In the genomic region with DNA sequence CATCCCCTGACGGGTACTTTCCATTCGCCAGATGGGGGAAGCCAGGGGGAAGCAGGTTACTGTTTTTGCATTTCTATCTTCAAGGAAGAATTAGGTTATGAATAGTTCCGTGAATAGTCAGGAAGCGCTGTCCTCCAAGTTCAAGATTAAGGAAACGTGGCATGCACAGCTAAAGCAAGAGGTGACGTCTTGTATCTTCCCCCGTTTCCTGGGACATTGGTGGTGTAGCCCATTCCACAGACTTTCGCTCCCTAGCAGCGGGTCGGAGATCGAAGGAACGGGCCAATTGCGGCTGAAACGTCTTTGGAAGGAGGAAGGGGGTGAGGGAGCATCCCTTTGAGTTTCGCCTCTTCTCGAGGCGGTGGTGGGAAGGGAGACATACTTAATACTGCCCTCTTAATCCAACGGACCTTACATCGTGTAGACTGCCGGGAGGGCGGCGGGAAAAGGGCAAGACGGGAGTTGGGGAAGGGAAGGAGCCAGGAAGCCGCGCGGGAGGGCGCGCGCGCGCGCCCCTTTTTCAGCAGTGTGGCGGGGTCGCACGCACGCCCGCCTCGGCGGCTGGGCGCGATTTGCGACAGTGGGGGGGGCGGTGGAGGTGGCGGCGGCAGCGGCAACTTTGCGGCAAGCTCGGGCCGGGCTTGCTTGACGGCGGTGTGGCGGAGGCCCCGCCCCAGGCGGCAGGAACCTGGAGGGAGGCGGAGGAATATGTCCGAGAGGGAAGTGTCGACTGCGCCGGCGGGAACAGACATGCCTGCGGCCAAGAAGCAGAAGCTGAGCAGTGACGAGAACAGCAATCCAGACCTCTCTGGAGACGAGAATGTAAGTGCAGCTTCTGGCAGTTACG, we compare ENCODE assay signal across 1 cellular context.
A peak's percentile ranks its signal among the peaks of the same experiment; 100 is the strongest.
TF ChIP-seq lines count a peak whose summit lies in the region.

A gene with protein sequence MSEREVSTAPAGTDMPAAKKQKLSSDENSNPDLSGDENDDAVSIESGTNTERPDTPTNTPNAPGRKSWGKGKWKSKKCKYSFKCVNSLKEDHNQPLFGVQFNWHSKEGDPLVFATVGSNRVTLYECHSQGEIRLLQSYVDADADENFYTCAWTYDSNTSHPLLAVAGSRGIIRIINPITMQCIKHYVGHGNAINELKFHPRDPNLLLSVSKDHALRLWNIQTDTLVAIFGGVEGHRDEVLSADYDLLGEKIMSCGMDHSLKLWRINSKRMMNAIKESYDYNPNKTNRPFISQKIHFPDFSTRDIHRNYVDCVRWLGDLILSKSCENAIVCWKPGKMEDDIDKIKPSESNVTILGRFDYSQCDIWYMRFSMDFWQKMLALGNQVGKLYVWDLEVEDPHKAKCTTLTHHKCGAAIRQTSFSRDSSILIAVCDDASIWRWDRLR (plus strand): TSS at position 232 of the 847 bp plus-strand sequence. CDS start 477 bp downstream, at position 709.

TF ChIP-seq in K562, 482 proteins besides CTCF, POLR2A, EP300 and RAD21 (continued from another document and continues in another):
- TF ChIP-seq, protein P1, sequence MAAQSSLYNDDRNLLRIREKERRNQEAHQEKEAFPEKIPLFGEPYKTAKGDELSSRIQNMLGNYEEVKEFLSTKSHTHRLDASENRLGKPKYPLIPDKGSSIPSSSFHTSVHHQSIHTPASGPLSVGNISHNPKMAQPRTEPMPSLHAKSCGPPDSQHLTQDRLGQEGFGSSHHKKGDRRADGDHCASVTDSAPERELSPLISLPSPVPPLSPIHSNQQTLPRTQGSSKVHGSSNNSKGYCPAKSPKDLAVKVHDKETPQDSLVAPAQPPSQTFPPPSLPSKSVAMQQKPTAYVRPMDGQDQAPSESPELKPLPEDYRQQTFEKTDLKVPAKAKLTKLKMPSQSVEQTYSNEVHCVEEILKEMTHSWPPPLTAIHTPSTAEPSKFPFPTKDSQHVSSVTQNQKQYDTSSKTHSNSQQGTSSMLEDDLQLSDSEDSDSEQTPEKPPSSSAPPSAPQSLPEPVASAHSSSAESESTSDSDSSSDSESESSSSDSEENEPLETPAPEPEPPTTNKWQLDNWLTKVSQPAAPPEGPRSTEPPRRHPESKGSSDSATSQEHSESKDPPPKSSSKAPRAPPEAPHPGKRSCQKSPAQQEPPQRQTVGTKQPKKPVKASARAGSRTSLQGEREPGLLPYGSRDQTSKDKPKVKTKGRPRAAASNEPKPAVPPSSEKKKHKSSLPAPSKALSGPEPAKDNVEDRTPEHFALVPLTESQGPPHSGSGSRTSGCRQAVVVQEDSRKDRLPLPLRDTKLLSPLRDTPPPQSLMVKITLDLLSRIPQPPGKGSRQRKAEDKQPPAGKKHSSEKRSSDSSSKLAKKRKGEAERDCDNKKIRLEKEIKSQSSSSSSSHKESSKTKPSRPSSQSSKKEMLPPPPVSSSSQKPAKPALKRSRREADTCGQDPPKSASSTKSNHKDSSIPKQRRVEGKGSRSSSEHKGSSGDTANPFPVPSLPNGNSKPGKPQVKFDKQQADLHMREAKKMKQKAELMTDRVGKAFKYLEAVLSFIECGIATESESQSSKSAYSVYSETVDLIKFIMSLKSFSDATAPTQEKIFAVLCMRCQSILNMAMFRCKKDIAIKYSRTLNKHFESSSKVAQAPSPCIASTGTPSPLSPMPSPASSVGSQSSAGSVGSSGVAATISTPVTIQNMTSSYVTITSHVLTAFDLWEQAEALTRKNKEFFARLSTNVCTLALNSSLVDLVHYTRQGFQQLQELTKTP (IDR thresholded peaks at IDR 0.05; ENCODE audit: low read depth in 1 of 2, partially characterized antibody in 2 of 2): peak; percentile 44 to 46
- peak; percentile 4; the same call in 1 of the 2 replicates for TF ChIP-seq STAT5A (IDR thresholded peaks at IDR 0.05; ENCODE audit: borderline replicate concordance, low read length)
- no peak for TF ChIP-seq ZNF445 (CRISPR knock-in tag; IDR thresholded peaks at IDR 0.05; ENCODE audit: low read depth)
- TF ChIP-seq THAP12 (CRISPR knock-in tag; IDR thresholded peaks at IDR 0.05): peak; percentile 35; the same call in 1 of the 2 replicates
- no peak; the same call in 1 of the 2 replicates for TF ChIP-seq ZNF395 (CRISPR knock-in tag; IDR thresholded peaks at IDR 0.05)
- TF ChIP-seq SREBF1 (IDR thresholded peaks at IDR 0.05; ENCODE audit: borderline replicate concordance, low read depth, low read length): peak; percentile 92
- no peak for TF ChIP-seq KHSRP (IDR thresholded peaks at IDR 0.05)
- peak; percentile 64 for TF ChIP-seq GMEB1 (CRISPR knock-in tag; IDR thresholded peaks at IDR 0.05)
- TF ChIP-seq TAF7 (tag; IDR thresholded peaks at IDR 0.05): peak; percentile 97
- TF ChIP-seq, protein P2, sequence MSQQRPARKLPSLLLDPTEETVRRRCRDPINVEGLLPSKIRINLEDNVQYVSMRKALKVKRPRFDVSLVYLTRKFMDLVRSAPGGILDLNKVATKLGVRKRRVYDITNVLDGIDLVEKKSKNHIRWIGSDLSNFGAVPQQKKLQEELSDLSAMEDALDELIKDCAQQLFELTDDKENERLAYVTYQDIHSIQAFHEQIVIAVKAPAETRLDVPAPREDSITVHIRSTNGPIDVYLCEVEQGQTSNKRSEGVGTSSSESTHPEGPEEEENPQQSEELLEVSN (IDR thresholded peaks at IDR 0.05; ENCODE audit: borderline replicate concordance in 1 of 2, extremely low read depth in 1 of 2, insufficient read depth in 1 of 2, insufficient read length in 1 of 2, low read depth in 1 of 2, low read length in 1 of 2, poor library complexity in 1 of 2, severe bottlenecking in 1 of 2): peak in 1 of 2 experiments; percentile 74
- TF ChIP-seq RBFOX2 (IDR thresholded peaks at IDR 0.05; ENCODE audit: low read depth, low read length): peak; percentile 98
- TF ChIP-seq, protein P3, sequence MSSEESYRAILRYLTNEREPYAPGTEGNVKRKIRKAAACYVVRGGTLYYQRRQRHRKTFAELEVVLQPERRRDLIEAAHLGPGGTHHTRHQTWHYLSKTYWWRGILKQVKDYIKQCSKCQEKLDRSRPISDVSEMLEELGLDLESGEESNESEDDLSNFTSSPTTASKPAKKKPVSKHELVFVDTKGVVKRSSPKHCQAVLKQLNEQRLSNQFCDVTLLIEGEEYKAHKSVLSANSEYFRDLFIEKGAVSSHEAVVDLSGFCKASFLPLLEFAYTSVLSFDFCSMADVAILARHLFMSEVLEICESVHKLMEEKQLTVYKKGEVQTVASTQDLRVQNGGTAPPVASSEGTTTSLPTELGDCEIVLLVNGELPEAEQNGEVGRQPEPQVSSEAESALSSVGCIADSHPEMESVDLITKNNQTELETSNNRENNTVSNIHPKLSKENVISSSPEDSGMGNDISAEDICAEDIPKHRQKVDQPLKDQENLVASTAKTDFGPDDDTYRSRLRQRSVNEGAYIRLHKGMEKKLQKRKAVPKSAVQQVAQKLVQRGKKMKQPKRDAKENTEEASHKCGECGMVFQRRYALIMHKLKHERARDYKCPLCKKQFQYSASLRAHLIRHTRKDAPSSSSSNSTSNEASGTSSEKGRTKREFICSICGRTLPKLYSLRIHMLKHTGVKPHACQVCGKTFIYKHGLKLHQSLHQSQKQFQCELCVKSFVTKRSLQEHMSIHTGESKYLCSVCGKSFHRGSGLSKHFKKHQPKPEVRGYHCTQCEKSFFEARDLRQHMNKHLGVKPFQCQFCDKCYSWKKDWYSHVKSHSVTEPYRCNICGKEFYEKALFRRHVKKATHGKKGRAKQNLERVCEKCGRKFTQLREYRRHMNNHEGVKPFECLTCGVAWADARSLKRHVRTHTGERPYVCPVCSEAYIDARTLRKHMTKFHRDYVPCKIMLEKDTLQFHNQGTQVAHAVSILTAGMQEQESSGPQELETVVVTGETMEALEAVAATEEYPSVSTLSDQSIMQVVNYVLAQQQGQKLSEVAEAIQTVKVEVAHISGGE (CRISPR knock-in tag; IDR thresholded peaks at IDR 0.05): peak in 1 of 3 experiments; percentile 69; a peak in 1 of 6 replicates
- no peak for TF ChIP-seq ZNF140 (CRISPR knock-in tag; IDR thresholded peaks at IDR 0.05)
- no peak; the same call in 1 of the 2 replicates for TF ChIP-seq E2F4 (CRISPR knock-in tag; IDR thresholded peaks at IDR 0.05; ENCODE audit: low read depth)
- TF ChIP-seq ZBTB5 (IDR thresholded peaks at IDR 0.05): no peak
- TF ChIP-seq NFIC (IDR thresholded peaks at IDR 0.05): peak; percentile 47
- no peak for TF ChIP-seq NCOA4 (IDR thresholded peaks at IDR 0.05; ENCODE audit: partially characterized antibody)
- TF ChIP-seq HNRNPK (IDR thresholded peaks at IDR 0.05; ENCODE audit: low read depth, low read length, poor library complexity, severe bottlenecking): no peak
- TF ChIP-seq ZNF197 (CRISPR knock-in tag; IDR thresholded peaks at IDR 0.05; ENCODE audit: low read depth): no peak
- TF ChIP-seq TCF7L2 (IDR thresholded peaks at IDR 0.05; ENCODE audit: low read depth, low read length): peak; percentile 98
- peak; percentile 93 for TF ChIP-seq PHF8 (IDR thresholded peaks at IDR 0.05; ENCODE audit: borderline replicate concordance, low read length)
- TF ChIP-seq ZNF12 (CRISPR knock-in tag; IDR thresholded peaks at IDR 0.05): no peak
- peak; percentile 53; the same call in 1 of the 2 replicates for TF ChIP-seq ZNF584 (CRISPR knock-in tag; IDR thresholded peaks at IDR 0.05; ENCODE audit: low read depth)
- no peak for TF ChIP-seq ZNF408 (CRISPR knock-in tag; IDR thresholded peaks at IDR 0.05; ENCODE audit: low read depth)
- TF ChIP-seq NR3C1 (CRISPR knock-in tag; IDR thresholded peaks at IDR 0.05): no peak
- no peak for TF ChIP-seq SAFB2 (IDR thresholded peaks at IDR 0.05; ENCODE audit: borderline replicate concordance, low read depth, low read length, severe bottlenecking)
- TF ChIP-seq TBP (optimal IDR thresholded peaks at IDR 0.05; ENCODE audit: low read depth, low read length): peak; percentile 88
- TF ChIP-seq NEUROD1 (IDR thresholded peaks at IDR 0.05; ENCODE audit: borderline replicate concordance, low read depth, low read length, partially characterized antibody): peak; percentile 91
- TF ChIP-seq PREB (CRISPR knock-in tag; IDR thresholded peaks at IDR 0.05): no peak
- TF ChIP-seq ASH1L (IDR thresholded peaks at IDR 0.05; ENCODE audit: borderline replicate concordance, low read depth, partially characterized antibody): peak; percentile 94
